In the genomic region with DNA sequence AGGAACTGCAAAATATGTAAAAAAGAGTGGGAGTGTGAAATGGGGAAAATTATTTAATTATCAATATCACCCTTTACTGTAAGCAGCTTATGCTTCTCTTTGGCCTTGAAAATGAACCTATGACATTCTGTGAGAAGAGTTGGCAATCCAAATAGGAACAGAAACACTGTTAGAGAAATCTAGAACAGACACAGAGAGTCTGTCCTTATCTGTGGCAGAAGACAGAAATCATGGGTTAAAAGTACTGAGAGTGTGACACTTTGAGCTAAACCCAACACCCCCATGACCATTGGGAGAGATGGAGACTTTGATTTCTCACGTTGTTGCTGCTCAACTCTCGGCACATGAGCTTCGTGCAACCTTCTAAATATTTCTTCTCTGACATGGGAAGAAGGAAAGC, we compare ENCODE assay signal across 18 cellular contexts. TPM values are rescaled to one million over a fixed set of nuclear protein-coding genes. Genes with fewer than 3 reads are reported as not detected.
DNase-seq lines count a peak whose midpoint lies in the region; ATAC-seq and TF ChIP-seq lines count a peak whose summit lies in the region.
"Had no signal": no experiment of that assay in that cellular context is flagged by ENCODE, and none has a peak within 500 bp of the region (broad histone marks: within the 10 kb centered on the region; RNA-seq: fewer than 3 reads in every experiment).

No MANE protein-coding gene starts in this region.

- H4K8ac ChIP-seq in mesenchymal stem cell (ENCODE audit: low read length) = peak overlapping the region; percentile 69

- H3K18ac ChIP-seq in mesenchymal stem cell (ENCODE audit: low read depth in 1 of 2, low read length in 2 of 2) = peak overlapping the region in 1 of 2 experiments; percentile 37

- H4K91ac ChIP-seq in mesenchymal stem cell (ENCODE audit: low read length) = no peak overlapping the region

- no peak overlapping the region for H2BK15ac ChIP-seq in mesenchymal stem cell (ENCODE audit: low read depth, poor library complexity, severe bottlenecking)

- H3K4ac ChIP-seq in mesenchymal stem cell (ENCODE audit: low read depth in 1 of 2, low read length in 2 of 2) = no peak overlapping the region

- H3K27me3 ChIP-seq in mesenchymal stem cell (ENCODE audit: control insufficient read depth in 1 of 2, insufficient read depth in 1 of 2, low read length in 2 of 2) = no peaks in the 10 kb centered on the region
- no peaks in the 10 kb centered on the region for H3K27me3 ChIP-seq in tibial artery

- H3K14ac ChIP-seq in mesenchymal stem cell (ENCODE audit: low read length in 2 of 2) = no peak overlapping the region

- intact Hi-C loops in tibial artery (cut with DNase I; ENCODE audit: low total_unique reads) = no loop called here

- no peak overlapping the region for H3K4me2 ChIP-seq in mesenchymal stem cell (ENCODE audit: low read length, poor library complexity, severe bottlenecking)
- H3K4me2 ChIP-seq: A549 had no signal

- no peak for TF ChIP-seq CTCF in tibial artery (IDR thresholded peaks at IDR 0.05)

- H2AK5ac ChIP-seq in mesenchymal stem cell (ENCODE audit: low read length, severe bottlenecking) = no peak overlapping the region

- H2BK12ac ChIP-seq in mesenchymal stem cell (ENCODE audit: low read length in 2 of 2) = peak overlapping the region in 1 of 2 experiments; percentile 45

- H2AFZ ChIP-seq in mesenchymal stem cell (ENCODE audit: low read depth, low read length) = no peak overlapping the region

- H3K9me3 ChIP-seq in SK-N-MC (ENCODE audit: low read depth, low read length) = no peaks in the 10 kb centered on the region
- peaks cover 4% of the 10 kb centered on the region for H3K9me3 ChIP-seq in mesenchymal stem cell (ENCODE audit: control insufficient read depth, low read length)
- no peaks in the 10 kb centered on the region for H3K9me3 ChIP-seq in tibial artery
- H3K9me3 ChIP-seq: A549 had no signal

- H3K79me1 ChIP-seq in mesenchymal stem cell (replicated peaks; ENCODE audit: low read length, poor library complexity, severe bottlenecking) = no peaks in the 10 kb centered on the region

- H3K23ac ChIP-seq in mesenchymal stem cell (ENCODE audit: low read length in 2 of 2) = no peak overlapping the region

- H3K27ac ChIP-seq in SK-N-MC (peak overlapping the region; percentile 86), mesenchymal stem cell (ENCODE audit: low read length, poor library complexity, severe bottlenecking) (no peak overlapping the region), tibial artery (peak overlapping the region; percentile 50 to 56)
- H3K27ac ChIP-seq: A549, C4-2B had no signal

- no peak overlapping the region for H2BK120ac ChIP-seq in mesenchymal stem cell (ENCODE audit: low read depth, low read length)

- DNase-seq in SK-N-MC (ENCODE audit: low read depth, low spot score) = no peak
- no peak for DNase-seq in mesenchymal stem cell
- DNase-seq in tibial artery = no peak
- no peak for DNase-seq in AG20443 (ENCODE audit: low spot score)
- DNase-seq in globus pallidus (ENCODE audit: low spot score) = no peak
- DNase-seq: DMS 273 treated with DMSO at 0.1 percent for 48 hours, GDM1, Kasumi-1, MM.1S, NCI-H1092 treated with DMSO at 0.1 percent for 48 hours, NCI-H2081 treated with DMSO at 0.1 percent for 48 hours, NCI-H510A had no signal

- no peak overlapping the region for H2BK5ac ChIP-seq in mesenchymal stem cell (ENCODE audit: low read depth, low read length, poor library complexity, severe bottlenecking)

- no peaks in the 10 kb centered on the region for H3K4me1 ChIP-seq in mesenchymal stem cell (ENCODE audit: control insufficient read depth, insufficient read depth, low read depth, low read length)
- H3K4me1 ChIP-seq in tibial artery = peaks cover 0 to 55% (median 21%) of the 10 kb centered on the region in 4 donors
- H3K4me1 ChIP-seq: A549 had no signal

- H3K9ac ChIP-seq in SK-N-MC (ENCODE audit: insufficient read length) (no peak overlapping the region), mesenchymal stem cell (ENCODE audit: low read length) (no peak overlapping the region)

- H3K36me3 ChIP-seq in SK-N-MC (ENCODE audit: insufficient read depth, low read length) = no peaks in the 10 kb centered on the region
- no peaks in the 10 kb centered on the region for H3K36me3 ChIP-seq in mesenchymal stem cell (ENCODE audit: control insufficient read depth in 1 of 2, insufficient read depth in 2 of 2, low read depth in 1 of 2, low read length in 2 of 2)
- no peaks in the 10 kb centered on the region for H3K36me3 ChIP-seq in tibial artery

- ATAC-seq in GM21723 (IDR thresholded peaks at IDR 0.05; ENCODE audit: unreplicated experiment) (peak; percentile 61), GM19035 (IDR thresholded peaks at IDR 0.05; ENCODE audit: unreplicated experiment) (no peak)
- ATAC-seq: A549, Panc1 had no signal

- 94% methylated on average over 3 of the region's 3 CpGs for WGBS in mesenchymal stem cell

- H3K4me3 ChIP-seq in SK-N-MC = peak overlapping the region; percentile 59
- no peak overlapping the region for H3K4me3 ChIP-seq in mesenchymal stem cell (ENCODE audit: insufficient read depth in 1 of 2, low read depth in 1 of 2, low read length in 2 of 2)
- H3K4me3 ChIP-seq in tibial artery = no peak overlapping the region
- H3K4me3 ChIP-seq: A549 had no signal

RNA-seq across cellular contexts. Expression of a gene that starts 49.2 kb away (rescaled TPM):
- polyA plus RNA-seq in mesenchymal stem cell (2013, experiment 1 of 2) = not detected
- polyA plus RNA-seq in mesenchymal stem cell (2013, experiment 2 of 2) = not detected
- polyA plus RNA-seq: A549, IgD-negative memory B cell had no signal
